ENCODE assay signal across 1 cellular context in genomic region chr10:67764012-67764822, GRCh38.
TF ChIP-seq lines count a peak whose summit lies in the region.

No MANE protein-coding gene starts in this region.

TF ChIP-seq in WTC11, 78 proteins besides CTCF, POLR2A, EP300 and RAD21 (continued from another document):
- no peak for TF ChIP-seq AR (CRISPR knock-in tag; IDR thresholded peaks at IDR 0.05)
TF ChIP-seq in WTC11: peak in this region for 19.
